8 cellular contexts compared by ENCODE assay signal in the genomic region with DNA sequence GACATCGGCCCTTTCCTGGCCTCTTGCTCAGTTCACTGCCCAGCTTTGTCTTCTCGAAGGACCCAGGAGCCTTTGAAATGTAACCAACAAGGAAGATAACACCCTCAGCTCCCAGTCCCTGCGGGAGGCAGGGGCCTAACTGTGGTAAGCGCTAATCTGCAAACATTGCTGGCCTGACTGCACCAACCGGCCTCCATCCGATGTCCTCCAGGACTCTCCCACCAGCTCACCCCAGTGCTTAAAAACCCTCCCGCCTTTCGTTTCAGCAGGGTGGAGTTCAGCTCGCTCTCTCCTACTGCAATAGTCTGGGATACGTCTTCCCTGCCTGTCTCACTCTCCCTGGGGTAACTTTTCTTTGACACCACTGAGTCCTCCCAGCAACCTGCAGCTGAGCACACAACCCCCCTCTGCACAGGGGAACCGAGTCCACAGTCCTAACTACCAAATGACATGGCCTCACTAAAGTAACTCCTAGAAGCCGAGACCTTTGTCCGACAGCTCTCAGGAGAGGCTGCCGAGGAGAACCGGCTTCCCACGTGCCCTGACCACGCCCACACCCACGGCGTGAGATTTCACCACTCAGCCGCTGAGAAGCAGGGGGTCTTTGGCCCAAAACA.
DNase-seq lines count a peak whose midpoint lies in the region; ATAC-seq, FAIRE-seq and TF ChIP-seq lines count a peak whose summit lies in the region.

No MANE protein-coding gene starts in this region.

- H4K8ac ChIP-seq in H1 (ENCODE audit: extremely low read depth, insufficient read depth, low read length), result no peak overlapping the region

- H2BK120ac ChIP-seq in H1 (replicated peaks; ENCODE audit: low read depth, low read length), result no peak overlapping the region

- H3K9me3 Mint-ChIP-seq in CD4-positive, alpha-beta T cell, result no peaks in the 10 kb centered on the region

- TF ChIP-seq POLR2A in H1 (IDR thresholded peaks at IDR 0.05; ENCODE audit: control extremely low read depth in 1 of 2, low read depth in 2 of 2, low read length in 2 of 2), result no peak

- H2AK5ac ChIP-seq in H1 (ENCODE audit: low read depth, low read length), result no peak overlapping the region

- peak overlapping the region; percentile 89 for H3K18ac ChIP-seq in H1 (ENCODE audit: extremely low read depth, low read length)

- CTCF ChIA-PET in CD4-positive, alpha-beta T cell (lab: Charles Lee), result interaction anchor here (2.1 to 3.5 kb wide), 2 partner anchors 12 to 56 kb away, joined by 11 to 15 read pairs; no protein-coding TSS in a partner anchor
- CTCF ChIA-PET in H1 (lab: Charles Lee; ENCODE audit: partially characterized antibody), result interaction anchor here (0.6 to 3.0 kb wide), 11 partner anchors 8 to 108 kb away, joined by 3 to 31 read pairs (median 3); no protein-coding TSS in a partner anchor

- H3K23ac ChIP-seq in H1 (ENCODE audit: insufficient read length), result no peak overlapping the region

- no peak overlapping the region for H2BK15ac ChIP-seq in H1 (ENCODE audit: low read length)

- H3K4me1 Mint-ChIP-seq in CD4-positive, alpha-beta T cell (ENCODE audit: low read depth), result peaks cover 78% of the 10 kb centered on the region

- no peaks in the 10 kb centered on the region for H3K9me3 ChIP-seq in CD4-positive, alpha-beta T cell (ENCODE audit: control insufficient read depth, low read length)
- H3K9me3 ChIP-seq in H1 (ENCODE audit: insufficient read depth in 2 of 2, low read depth in 1 of 2, low read length in 1 of 2) (no peaks in the 10 kb centered on the region), neutrophil (no peaks in the 10 kb centered on the region)

- H3K4me2 ChIP-seq in H1 (ENCODE audit: insufficient read depth in 1 of 2, low read depth in 2 of 2, low read length in 2 of 2), result peak overlapping the region; percentile 46 to 51

- no peak for DNase-seq in CD4-positive, alpha-beta T cell
- DNase-seq in NCI-H146 (lab: John Stamatoyannopoulos, UW) (peak; percentile 73), H1 (ENCODE audit: low read depth in 1 of 2, low spot score in 2 of 2) (no peak), kidney glomerular epithelial cell (lab: John Stamatoyannopoulos, UW) (no peak), midbrain (lab: John Stamatoyannopoulos, UW) (no peak)
- no peak for DNase-seq in activated CD4-positive, alpha-beta T cell treated with anti-CD3 and anti-CD28 coated beads, Interleukin-2, amount 50 U/mL, for 1 hour

- peak; percentile 69 for FAIRE-seq in H1 (lab: Jason Lieb, UNC)

- ATAC-seq in CD4-positive, alpha-beta T cell (ENCODE audit: poor library complexity), result no peak
- no peak for ATAC-seq in GM21717 (IDR thresholded peaks at IDR 0.05; ENCODE audit: unreplicated experiment)

- peaks cover 2% of the 10 kb centered on the region; the same call in 1 of the 2 replicates for H3K23me2 ChIP-seq in H1 (ENCODE audit: low read depth, low read length)

- no peak overlapping the region for H2AFZ ChIP-seq in H1 (ENCODE audit: low read length)

- H4K5ac ChIP-seq in H1 (ENCODE audit: insufficient read length, low read depth, low read length), result no peak overlapping the region

- H3K79me1 ChIP-seq in H1 (ENCODE audit: low read depth, low read length), result no peaks in the 10 kb centered on the region; the same call in 1 of the 2 replicates

- peak overlapping the region; percentile 52; the same call in 1 of the 2 replicates for H2BK5ac ChIP-seq in H1 (ENCODE audit: low read depth, low read length)

- no peaks in the 10 kb centered on the region for H3K36me3 ChIP-seq in H1 (ENCODE audit: control insufficient read depth in 2 of 4, insufficient read depth in 4 of 4, low read length in 3 of 4)
- peaks cover 40% of the 10 kb centered on the region for H3K36me3 ChIP-seq in neutrophil

- peak overlapping the region; percentile 50; the same call in 1 of the 2 replicates for H2BK12ac ChIP-seq in H1 (ENCODE audit: low read depth, low read length)

- H3K27ac ChIP-seq in CD4-positive, alpha-beta T cell (ENCODE audit: low read depth, low read length), result peak overlapping the region; percentile 92
- H3K27ac ChIP-seq in H1 (ENCODE audit: low read depth, low read length) (no peak overlapping the region), neutrophil (peak overlapping the region; percentile 99)

- no peak overlapping the region for H3K4ac ChIP-seq in H1 (replicated peaks; ENCODE audit: insufficient read length, low read depth, low read length)

- no peak overlapping the region for H2BK20ac ChIP-seq in H1 (ENCODE audit: low read length)

- intact Hi-C loops in CD4-positive, alpha-beta T cell (cut with DNase I, micrococcal nuclease), result loop anchor here in 1 of 2 experiments (5.0 to 10.0 kb wide), 2 partner anchors 156 to 232 kb away; partner anchors contain the start of gene ZNF236

- POLR2A ChIA-PET in CD4-positive, alpha-beta T cell (lab: Charles Lee), result interaction anchor here (1.2 to 3.2 kb wide), 5 partner anchors 9 to 68 kb away, joined by 3 to 14 read pairs (median 7); no protein-coding TSS in a partner anchor
- POLR2A ChIA-PET in H1 (lab: Charles Lee; ENCODE audit: partially characterized antibody), result no interaction called here

- no peaks in the 10 kb centered on the region for H3K27me3 Mint-ChIP-seq in CD4-positive, alpha-beta T cell

- no peak overlapping the region for H3K14ac ChIP-seq in H1 (ENCODE audit: insufficient read length)

- no peak for TF ChIP-seq EP300 in H1 (IDR thresholded peaks at IDR 0.05; ENCODE audit: borderline replicate concordance in 1 of 2, low read depth in 2 of 2, low read length in 2 of 2)

- TF ChIP-seq RAD21 in H1 (IDR thresholded peaks at IDR 0.05 in 1 of 2, conservative IDR thresholded peaks at IDR 0.05 in 1 of 2; ENCODE audit: low read depth in 2 of 2, low read length in 2 of 2), result no peak

- no peaks in the 10 kb centered on the region for H3K27me3 ChIP-seq in CD4-positive, alpha-beta T cell (ENCODE audit: control insufficient read depth, insufficient read depth, low read length)
- no peaks in the 10 kb centered on the region for H3K27me3 ChIP-seq in H1 (replicated peaks in 1 of 4; ENCODE audit: control insufficient read depth in 3 of 4, extremely low read depth in 1 of 4, insufficient read depth in 3 of 4, low read length in 3 of 4)
- no peaks in the 10 kb centered on the region for H3K27me3 ChIP-seq in neutrophil

- H3K4me3 Mint-ChIP-seq in CD4-positive, alpha-beta T cell, result peak overlapping the region; percentile 43

- no peak overlapping the region for H4K91ac ChIP-seq in H1 (replicated peaks; ENCODE audit: insufficient read length, low read length)

- H4K20me1 ChIP-seq in H1 (replicated peaks in 1 of 2; ENCODE audit: control insufficient read depth in 1 of 2, insufficient read depth in 2 of 2, low read length in 2 of 2), result no peaks in the 10 kb centered on the region

- no peaks in the 10 kb centered on the region for H3K79me2 ChIP-seq in H1 (ENCODE audit: control insufficient read depth in 1 of 2, insufficient read depth in 2 of 2, low read length in 2 of 2)

- no peak overlapping the region for H3K9ac ChIP-seq in H1 (replicated peaks in 1 of 4; ENCODE audit: extremely low read depth in 1 of 4, low read depth in 3 of 4, low read length in 3 of 4)

- H3K4me1 ChIP-seq in H1 (replicated peaks in 1 of 4; ENCODE audit: control insufficient read depth in 3 of 4, insufficient read depth in 4 of 4, low read length in 3 of 4), result peaks cover 15 to 32% (median 21%) of the 10 kb centered on the region in 4 experiments
- peaks cover 86 to 91% of the 10 kb centered on the region in 2 experiments for H3K4me1 ChIP-seq in neutrophil (ENCODE audit: control insufficient read depth in 1 of 2, insufficient read depth in 1 of 2, low read depth in 1 of 2, low read length in 1 of 2)

- WGBS in H1 (ENCODE audit: extremely low coverage in 1 of 2, insufficient coverage in 1 of 2, insufficient read length in 1 of 2, insufficient replicate concordance in 2 of 2, low coverage in 1 of 2, low lambda C conversion rate in 2 of 2, missing lambda C conversion rate in 1 of 2), 2 experiments, result 40% methylated on average over 20 of the region's 20 CpGs; no CpG with 5 or more reads in 1 of the 2 experiments

- TF ChIP-seq CTCF in CD4-positive, alpha-beta T cell (IDR thresholded peaks at IDR 0.05), result no peak
- TF ChIP-seq CTCF in H1 (IDR thresholded peaks at IDR 0.05; ENCODE audit: control extremely low read depth in 1 of 3, insufficient read depth in 1 of 3, low read depth in 1 of 3, low read length in 3 of 3) (no peak), neutrophil (IDR thresholded peaks at IDR 0.05) (no peak)

- H3K4me3 ChIP-seq in H1 (ENCODE audit: extremely low read depth in 1 of 4, insufficient read depth in 2 of 4, low read depth in 3 of 4, low read length in 4 of 4) (peak overlapping the region in 1 of 4 experiments; percentile 15; a peak in 1 of 8 replicates), neutrophil (ENCODE audit: low read depth in 1 of 2, low read length in 1 of 2) (peak overlapping the region; percentile 58 to 67)

- peaks cover 9% of the 10 kb centered on the region for H3K36me3 Mint-ChIP-seq in CD4-positive, alpha-beta T cell (ENCODE audit: low read depth)

- H3K27ac Mint-ChIP-seq in CD4-positive, alpha-beta T cell, result peak overlapping the region; percentile 89

- no peak overlapping the region for H3K56ac ChIP-seq in H1 (replicated peaks; ENCODE audit: insufficient read length, low read depth, low read length)

TF ChIP-seq in H1, 55 proteins besides CTCF, POLR2A, EP300 and RAD21:
- no peak for TF ChIP-seq MAX (IDR thresholded peaks at IDR 0.05)
- 0 out of 2 replicates have a peak, but pooled peaks have one; percentile 19 for TF ChIP-seq SP1 (IDR thresholded peaks at IDR 0.05; ENCODE audit: low read depth, low read length)
